Comparison of ENCODE assay signal across 12 cellular contexts in the genomic region with DNA sequence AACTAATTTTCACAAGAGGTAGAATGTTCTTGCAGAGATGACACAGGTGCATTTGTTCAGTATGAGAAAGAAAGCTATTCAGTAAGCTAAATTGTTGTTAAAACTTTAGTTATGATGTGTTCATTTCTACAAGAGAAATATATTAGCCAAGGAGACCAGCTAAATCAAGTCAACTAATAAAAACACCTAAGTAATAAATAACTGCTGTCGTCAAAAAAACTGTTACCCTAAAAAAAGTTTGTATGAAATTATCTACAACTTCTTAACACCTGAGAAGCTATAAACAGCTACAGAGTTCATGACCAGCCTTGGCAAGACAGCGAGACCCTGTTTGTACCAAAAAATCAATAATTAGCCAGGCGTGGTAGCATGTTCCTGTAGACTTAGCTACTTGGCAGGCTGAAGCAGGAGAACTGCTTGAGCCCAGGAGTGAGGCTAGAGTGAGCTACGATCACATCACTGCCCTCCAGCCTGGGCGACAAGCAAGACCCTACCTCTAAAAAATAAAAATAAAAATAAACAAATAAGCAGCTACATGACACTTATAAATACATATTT.
DNase-seq lines count a peak whose midpoint lies in the region; ATAC-seq and TF ChIP-seq lines count a peak whose summit lies in the region.
"Had no signal": no experiment of that assay in that cellular context is flagged by ENCODE, and none has a peak within 500 bp of the region (broad histone marks: within the 10 kb centered on the region; RNA-seq: fewer than 3 reads in every experiment).

No MANE protein-coding gene starts in this region.

- peaks cover 13% of the 10 kb centered on the region; the same call in 1 of the 2 replicates for H4K20me1 ChIP-seq in GM23248 (ENCODE audit: insufficient read depth)

- no peak overlapping the region for H3K4me2 ChIP-seq in GM23248 (ENCODE audit: unreplicated experiment)
- H3K4me2 ChIP-seq: SK-N-SH had no signal

- H3K9me3 ChIP-seq in right lobe of liver = no peaks in the 10 kb centered on the region
- H3K9me3 ChIP-seq in GM23248 (ENCODE audit: low read depth) = no peaks in the 10 kb centered on the region
- H3K9me3 ChIP-seq: ovary, SK-N-SH had no signal

- TF ChIP-seq CTCF in right lobe of liver (IDR thresholded peaks at IDR 0.05) = no peak
- TF ChIP-seq CTCF in MCF 10A (IDR thresholded peaks at IDR 0.05; ENCODE audit: unreplicated experiment) = no peak

- H3K9ac ChIP-seq in GM23248 = no peak overlapping the region
- H3K9ac ChIP-seq: SK-N-SH had no signal

- H3K4me1 ChIP-seq in right lobe of liver = peaks cover 0 to 20% (median 9%) of the 10 kb centered on the region in 4 donors
- H3K4me1 ChIP-seq in GM23248 (ENCODE audit: insufficient read depth) = no peaks in the 10 kb centered on the region

- H3F3A ChIP-seq in GM23248 (ENCODE audit: insufficient read depth) = no peaks in the 10 kb centered on the region

- no peak overlapping the region for H3K4me3 Mint-ChIP-seq in MCF 10A (ENCODE audit: unreplicated experiment)

- peak overlapping the region in 1 of 3 donors; percentile 38 for H3K27ac ChIP-seq in right lobe of liver
- no peak overlapping the region for H3K27ac ChIP-seq in GM23248
- H3K27ac ChIP-seq: ovary had no signal

- DNase-seq in HuH-7 (ENCODE audit: low spot score) = peak; percentile 23
- peak in 1 of 3 donors; percentile 63 for DNase-seq in right lobe of liver
- no peak for DNase-seq in GM23248
- DNase-seq in MCF 10A (ENCODE audit: unreplicated experiment) = no peak
- DNase-seq: NCI-H69, ovary, SK-N-SH had no signal

- H2AFZ ChIP-seq in GM23248 = no peak overlapping the region

- TF ChIP-seq POLR2A in right lobe of liver (IDR thresholded peaks at IDR 0.05) = no peak

- BruUV-seq in MCF 10A (replicated peaks; lab: Mats Ljungman, UMichigan) = no TSS peak

- H3K4me1 Mint-ChIP-seq in MCF 10A (ENCODE audit: insufficient read depth, unreplicated experiment) = peaks cover 18% of the 10 kb centered on the region

- CTCF ChIA-PET in MCF 10A (lab: Yijun Ruan, JAX) = interaction anchor here (0.5 to 1.1 kb wide), 2 partner anchors 143 to 256 kb away, joined by 3 to 5 read pairs; no protein-coding TSS in a partner anchor

- H3K36me3 ChIP-seq in right lobe of liver (peaks cover 0 to 17% (median 1%) of the 10 kb centered on the region in 4 donors), GM23248 (ENCODE audit: low read depth) (peaks cover 7% of the 10 kb centered on the region; the same call in 1 of the 2 replicates)
- H3K36me3 ChIP-seq: ovary had no signal

- no peaks in the 10 kb centered on the region for H3K27me3 ChIP-seq in right lobe of liver
- H3K27me3 ChIP-seq in GM23248 (replicated peaks; ENCODE audit: insufficient read depth) = no peaks in the 10 kb centered on the region
- H3K27me3 ChIP-seq: ovary had no signal

- intact Hi-C loops in right lobe of liver (cut with DNase I) = no loop called here
- intact Hi-C loops in MCF 10A (cut with micrococcal nuclease) = no loop called here

- H3K9me2 ChIP-seq in GM23248 (ENCODE audit: insufficient read depth) = no peaks in the 10 kb centered on the region
- H3K9me2 ChIP-seq: SK-N-SH had no signal

- no peak overlapping the region for H3K27ac Mint-ChIP-seq in MCF 10A (ENCODE audit: low read depth, unreplicated experiment)

- no peaks in the 10 kb centered on the region for H3K27me3 Mint-ChIP-seq in MCF 10A (ENCODE audit: insufficient read depth, unreplicated experiment)

- ATAC-seq in GM18517 (IDR thresholded peaks at IDR 0.05; ENCODE audit: unreplicated experiment) (peak; percentile 54), GM21786 (IDR thresholded peaks at IDR 0.05; ENCODE audit: unreplicated experiment) (peak; percentile 85), right lobe of liver (peak; percentile 91 to 98 (median 96)), HG03097 (IDR thresholded peaks at IDR 0.05; ENCODE audit: low FRiP score, unreplicated experiment) (no peak)
- ATAC-seq: activated CD4-positive, CD25-positive, alpha-beta regulatory T cell treated with anti-CD3 and anti-CD28 coated beads, Interleukin-2, amount 50 U/mL, for 24 hours had no signal

- H3K79me2 ChIP-seq in GM23248 (ENCODE audit: insufficient read depth) = peaks cover 93% of the 10 kb centered on the region

- POLR2A ChIA-PET in MCF 10A (lab: Yijun Ruan, JAX) = interaction anchor here (0.6 to 2.1 kb wide), 4 partner anchors 9 to 336 kb away, joined by 3 to 7 read pairs (median 4); no protein-coding TSS in a partner anchor

- H3K4me3 ChIP-seq in right lobe of liver (no peak overlapping the region), GM23248 (no peak overlapping the region)
- H3K4me3 ChIP-seq: lung, ovary had no signal

- H3K9me3 Mint-ChIP-seq in MCF 10A (ENCODE audit: unreplicated experiment) = no peaks in the 10 kb centered on the region

- WGBS in right lobe of liver (ENCODE audit: insufficient coverage, low coverage, low lambda C conversion rate, missing lambda C conversion rate) = 33% methylated on average over 5 of the region's 5 CpGs
- 62 to 65% methylated on average over 5 of the region's 5 CpGs for WGBS in GM23248 (ENCODE audit: low coverage in 1 of 2, low lambda C conversion rate in 2 of 2, missing lambda C conversion rate in 2 of 2), 2 experiments

- peaks cover 14% of the 10 kb centered on the region for H3K36me3 Mint-ChIP-seq in MCF 10A (ENCODE audit: insufficient read depth, unreplicated experiment)

- in situ Hi-C loops in GM23248 (cut with MboI) = no loop called here
